1 cellular context compared by ENCODE assay signal in genomic region chr17:1055751-1056645, GRCh38.
TF ChIP-seq lines count a peak whose summit lies in the region.

No MANE protein-coding gene starts in this region.

TF ChIP-seq in K562, 482 proteins besides CTCF, POLR2A, EP300 and RAD21 (continued from another document):
- TF ChIP-seq UBTF (IDR thresholded peaks at IDR 0.05; ENCODE audit: borderline replicate concordance in 1 of 2, low read depth in 2 of 2, low read length in 2 of 2) (no peak), STAG1 (CRISPR knock-in tag; IDR thresholded peaks at IDR 0.05; ENCODE audit: borderline replicate concordance) (peak; percentile 50; the same call in 1 of the 2 replicates), SUPT5H (IDR thresholded peaks at IDR 0.05) (no peak), ZBTB7A (IDR thresholded peaks at IDR 0.05; ENCODE audit: borderline replicate concordance, control insufficient read depth, low read depth, low read length) (peak; percentile 78), PKNOX1 (IDR thresholded peaks at IDR 0.05) (0 out of 2 replicates have a peak, but pooled peaks have one; percentile 13), ZKSCAN1 (IDR thresholded peaks at IDR 0.05; ENCODE audit: low read depth, low read length) (no peak)
